ENCODE assay signal across 12 cellular contexts in genomic region chr1:222896630-222897526, GRCh38.
DNase-seq lines count a peak whose midpoint lies in the region; ATAC-seq, FAIRE-seq and TF ChIP-seq lines count a peak whose summit lies in the region.
"Had no signal": no experiment of that assay in that cellular context is flagged by ENCODE, and none has a peak within 500 bp of the region (broad histone marks: within the 10 kb centered on the region; RNA-seq: fewer than 3 reads in every experiment).

No MANE protein-coding gene starts in this region.

- FAIRE-seq in G401.6 (lab: Jason Lieb, UNC) = peak; percentile 70

- TF ChIP-seq CTCF in mesothelial cell of epicardium (IDR thresholded peaks at IDR 0.05; ENCODE audit: unreplicated experiment) = no peak

- POLR2A ChIA-PET in activated naive CD8-positive, alpha-beta T cell treated with anti-CD3 and anti-CD28 coated beads, Interleukin-2, amount 10 ng/mL, durations not matched to agents 7 days and 5 days (lab: Charles Lee) = no interaction called here

- peak overlapping the region; percentile 64 for H3K27ac Mint-ChIP-seq in activated naive CD8-positive, alpha-beta T cell treated with anti-CD3 and anti-CD28 coated beads, Interleukin-2, amount 10 ng/mL, durations not matched to agents 7 days and 5 days
- H3K27ac Mint-ChIP-seq in mesothelial cell of epicardium = peak overlapping the region; percentile 87
- H3K27ac Mint-ChIP-seq: dendritic cell treated with granulocyte-macrophage colony-stimulating factor and Interleukin-4, amounts not matched to agents 40 ng/mL and 50 ng/mL, for 4 days had no signal

- H3K9me3 Mint-ChIP-seq in activated naive CD8-positive, alpha-beta T cell treated with anti-CD3 and anti-CD28 coated beads, Interleukin-2, amount 10 ng/mL, durations not matched to agents 7 days and 5 days = peaks cover 1% of the 10 kb centered on the region
- peaks cover 4% of the 10 kb centered on the region for H3K9me3 Mint-ChIP-seq in mesothelial cell of epicardium
- H3K9me3 Mint-ChIP-seq: dendritic cell treated with granulocyte-macrophage colony-stimulating factor and Interleukin-4, amounts not matched to agents 40 ng/mL and 50 ng/mL, for 4 days had no signal

- H3K36me3 Mint-ChIP-seq in activated naive CD8-positive, alpha-beta T cell treated with anti-CD3 and anti-CD28 coated beads, Interleukin-2, amount 10 ng/mL, durations not matched to agents 7 days and 5 days = no peaks in the 10 kb centered on the region
- H3K36me3 Mint-ChIP-seq in mesothelial cell of epicardium = peaks cover 8% of the 10 kb centered on the region

- no peak for ATAC-seq in activated naive CD8-positive, alpha-beta T cell treated with anti-CD3 and anti-CD28 coated beads, Interleukin-2, amount 10 ng/mL, durations not matched to agents 7 days and 5 days (ENCODE audit: low read depth)
- ATAC-seq in GM21381 (IDR thresholded peaks at IDR 0.05; ENCODE audit: unreplicated experiment) = no peak

- H3K4me1 Mint-ChIP-seq in activated naive CD8-positive, alpha-beta T cell treated with anti-CD3 and anti-CD28 coated beads, Interleukin-2, amount 10 ng/mL, durations not matched to agents 7 days and 5 days = peaks cover 10% of the 10 kb centered on the region
- peaks cover 51% of the 10 kb centered on the region for H3K4me1 Mint-ChIP-seq in mesothelial cell of epicardium

- DNase-seq in AG08395 (ENCODE audit: low spot score) (peak; percentile 19), mesothelial cell of epicardium (ENCODE audit: low spot score in 2 of 2, unreplicated experiment in 2 of 2) (no peak), germinal center (ENCODE audit: low spot score) (no peak), NCI-H345 treated with DMSO at 0.1 percent for 48 hours (lab: John Stamatoyannopoulos, UW; ENCODE audit: unreplicated experiment) (no peak), SHP77 treated with DMSO at 0.1 percent for 48 hours (lab: John Stamatoyannopoulos, UW) (no peak)
- DNase-seq in activated naive CD8-positive, alpha-beta T cell treated with anti-CD3 and anti-CD28 coated beads, Interleukin-2, amount 10 ng/mL, durations not matched to agents 7 days and 5 days = no peak
- DNase-seq: activated gamma-delta T cell; CD8-positive, alpha-beta memory T cell; NCI-H2171 had no signal

- H3K4me3 Mint-ChIP-seq in activated naive CD8-positive, alpha-beta T cell treated with anti-CD3 and anti-CD28 coated beads, Interleukin-2, amount 10 ng/mL, durations not matched to agents 7 days and 5 days = peak overlapping the region; percentile 64
- no peak overlapping the region for H3K4me3 Mint-ChIP-seq in mesothelial cell of epicardium
- H3K4me3 Mint-ChIP-seq: dendritic cell treated with granulocyte-macrophage colony-stimulating factor and Interleukin-4, amounts not matched to agents 40 ng/mL and 50 ng/mL, for 4 days had no signal

- no peaks in the 10 kb centered on the region for H3K27me3 Mint-ChIP-seq in activated naive CD8-positive, alpha-beta T cell treated with anti-CD3 and anti-CD28 coated beads, Interleukin-2, amount 10 ng/mL, durations not matched to agents 7 days and 5 days
- no peaks in the 10 kb centered on the region for H3K27me3 Mint-ChIP-seq in mesothelial cell of epicardium (ENCODE audit: low read depth)
- H3K27me3 Mint-ChIP-seq: CD8-positive, alpha-beta memory T cell; dendritic cell treated with granulocyte-macrophage colony-stimulating factor and Interleukin-4, amounts not matched to agents 40 ng/mL and 50 ng/mL, for 4 days had no signal
